ENCODE assay signal across 13 cellular contexts in genomic region chr17:50920891-50921595, GRCh38. TPM values are rescaled to one million over a fixed set of nuclear protein-coding genes. Genes with fewer than 3 reads are reported as not detected.
A peak's percentile ranks its signal among the peaks of the same experiment; 100 is the strongest.
DNase-seq lines count a peak whose midpoint lies in the region; ATAC-seq, FAIRE-seq and TF ChIP-seq lines count a peak whose summit lies in the region.
"Had no signal": no experiment of that assay in that cellular context is flagged by ENCODE, and none has a peak within 500 bp of the region (broad histone marks: within the 10 kb centered on the region; RNA-seq: fewer than 3 reads in every experiment).

No MANE protein-coding gene starts in this region.

- H3K36me3 ChIP-seq in RWPE2 (ENCODE audit: low read depth), result no peaks in the 10 kb centered on the region
- no peaks in the 10 kb centered on the region for H3K36me3 ChIP-seq in small intestine (ENCODE audit: control insufficient read depth in 2 of 2, insufficient read depth in 2 of 2, low read length in 2 of 2)

- peaks cover 28% of the 10 kb centered on the region for H3K4me1 Mint-ChIP-seq in T-helper 1 cell treated with Interleukin-12 subunit alpha and Interleukin-12 subunit beta and Interleukin-4 antibody, amounts not matched to agents 30 μg/mL and 1 μg/mL, for 36 hours (ENCODE audit: low read depth)
- peaks cover 27% of the 10 kb centered on the region for H3K4me1 Mint-ChIP-seq in glutamatergic neuron (ENCODE audit: low read depth, unreplicated experiment)

- H3K36me3 Mint-ChIP-seq in T-helper 1 cell treated with Interleukin-12 subunit alpha and Interleukin-12 subunit beta and Interleukin-4 antibody, amounts not matched to agents 30 μg/mL and 1 μg/mL, for 36 hours (ENCODE audit: low read depth), result no peaks in the 10 kb centered on the region
- H3K36me3 Mint-ChIP-seq in glutamatergic neuron (ENCODE audit: unreplicated experiment), result no peaks in the 10 kb centered on the region
- H3K36me3 Mint-ChIP-seq: activated CD8-positive, alpha-beta memory T cell treated with anti-CD3 and anti-CD28 coated beads, Interleukin-2, amount 10 ng/mL, durations not matched to agents 7 days and 5 days had no signal

- ATAC-seq in RWPE2 (ENCODE audit: low read depth) (no peak), HG03469 (IDR thresholded peaks at IDR 0.05; ENCODE audit: unreplicated experiment) (no peak)
- ATAC-seq: activated CD8-positive, alpha-beta memory T cell treated with anti-CD3 and anti-CD28 coated beads, Interleukin-2, amount 10 ng/mL, durations not matched to agents 7 days and 5 days had no signal

- peaks cover 48% of the 10 kb centered on the region for H3K4me1 ChIP-seq in RWPE2 (ENCODE audit: insufficient read depth, poor library complexity, severe bottlenecking)
- H3K4me1 ChIP-seq in small intestine (ENCODE audit: control insufficient read depth in 2 of 2, insufficient read depth in 1 of 2, low read depth in 1 of 2, low read length in 1 of 2), result peaks cover 7 to 13% of the 10 kb centered on the region in 2 donors

- no peak overlapping the region for H3K4me3 Mint-ChIP-seq in T-helper 1 cell treated with Interleukin-12 subunit alpha and Interleukin-12 subunit beta and Interleukin-4 antibody, amounts not matched to agents 30 μg/mL and 1 μg/mL, for 36 hours
- no peak overlapping the region for H3K4me3 Mint-ChIP-seq in glutamatergic neuron (ENCODE audit: unreplicated experiment)
- H3K4me3 Mint-ChIP-seq: activated CD8-positive, alpha-beta memory T cell treated with anti-CD3 and anti-CD28 coated beads, Interleukin-2, amount 10 ng/mL, durations not matched to agents 7 days and 5 days had no signal

- TF ChIP-seq CTCF in RWPE2 (IDR thresholded peaks at IDR 0.05; ENCODE audit: poor library complexity, severe bottlenecking), result no peak
- TF ChIP-seq CTCF in glutamatergic neuron (IDR thresholded peaks at IDR 0.05; ENCODE audit: partially characterized antibody, unreplicated experiment), result no peak

- peak overlapping the region; percentile 8 for H3K27ac Mint-ChIP-seq in T-helper 1 cell treated with Interleukin-12 subunit alpha and Interleukin-12 subunit beta and Interleukin-4 antibody, amounts not matched to agents 30 μg/mL and 1 μg/mL, for 36 hours
- H3K27ac Mint-ChIP-seq in glutamatergic neuron (ENCODE audit: unreplicated experiment), result peak overlapping the region; percentile 69

- H3K27me3 ChIP-seq in RWPE2 (ENCODE audit: insufficient read depth, poor library complexity, severe bottlenecking) (no peaks in the 10 kb centered on the region), small intestine (ENCODE audit: control insufficient read depth in 2 of 2, insufficient read depth in 2 of 2, low read length in 2 of 2) (no peaks in the 10 kb centered on the region)

- H3K27ac ChIP-seq in RWPE2 (ENCODE audit: poor library complexity, severe bottlenecking), result peak overlapping the region; percentile 54
- H3K27ac ChIP-seq in small intestine (ENCODE audit: low read depth in 1 of 2, low read length in 1 of 2), result peak overlapping the region; percentile 68 to 95

- 63 to 72% (median 66%) methylated on average over 15 to 16 of the region's 16 CpGs for WGBS in small intestine, 3 donors

- DNase-seq in T-helper 1 cell (no peak), RWPE2 (ENCODE audit: low spot score) (no peak), glutamatergic neuron (no peak), small intestine (peak; percentile 80), AG20443 (ENCODE audit: low spot score) (no peak)
- no peak for DNase-seq in stimulated activated CD4-positive, alpha-beta T cell treated with anti-CD3 and anti-CD28 coated beads, Interleukin-4, amount 100 ng/mL, for 24 hours
- DNase-seq: ACHN; activated CD8-positive, alpha-beta memory T cell treated with anti-CD3 and anti-CD28 coated beads, Interleukin-2, amount 10 ng/mL, durations not matched to agents 7 days and 5 days; NCI-H146; stimulated activated CD4-positive, alpha-beta T cell treated with anti-CD3 and anti-CD28 coated beads, Interleukin-2, amount 100 ng/mL, for 24 hours; trophoblast cell had no signal

- peaks cover 9% of the 10 kb centered on the region for H3K27me3 Mint-ChIP-seq in T-helper 1 cell treated with Interleukin-12 subunit alpha and Interleukin-12 subunit beta and Interleukin-4 antibody, amounts not matched to agents 30 μg/mL and 1 μg/mL, for 36 hours (ENCODE audit: low read depth)
- peaks cover 7% of the 10 kb centered on the region for H3K27me3 Mint-ChIP-seq in glutamatergic neuron (ENCODE audit: unreplicated experiment)

- no peaks in the 10 kb centered on the region for H3K9me3 Mint-ChIP-seq in T-helper 1 cell treated with Interleukin-12 subunit alpha and Interleukin-12 subunit beta and Interleukin-4 antibody, amounts not matched to agents 30 μg/mL and 1 μg/mL, for 36 hours
- peaks cover 7% of the 10 kb centered on the region for H3K9me3 Mint-ChIP-seq in glutamatergic neuron (ENCODE audit: unreplicated experiment)

- no peak overlapping the region for H3K4me3 ChIP-seq in RWPE2 (ENCODE audit: severe bottlenecking)
- no peak overlapping the region for H3K4me3 ChIP-seq in small intestine (ENCODE audit: low read depth in 1 of 2, low read length in 2 of 2)

- FAIRE-seq in small intestine (lab: Jason Lieb, UNC), result no peak

- H3K9me3 ChIP-seq in RWPE2 (ENCODE audit: severe bottlenecking) (no peaks in the 10 kb centered on the region), small intestine (ENCODE audit: control insufficient read depth, low read depth) (no peaks in the 10 kb centered on the region)

RNA-seq across cellular contexts. Expression of gene TOB1, which starts 54.9 kb away (rescaled TPM):
- total RNA-seq in glutamatergic neuron (ENCODE audit: unreplicated experiment), result 78.7 TPM
- 10 to 100 TPM; 24.6 to 42.0 (median 34.4) TPM for polyA plus RNA-seq in small intestine
